15 cellular contexts compared by ENCODE assay signal in the genomic region with DNA sequence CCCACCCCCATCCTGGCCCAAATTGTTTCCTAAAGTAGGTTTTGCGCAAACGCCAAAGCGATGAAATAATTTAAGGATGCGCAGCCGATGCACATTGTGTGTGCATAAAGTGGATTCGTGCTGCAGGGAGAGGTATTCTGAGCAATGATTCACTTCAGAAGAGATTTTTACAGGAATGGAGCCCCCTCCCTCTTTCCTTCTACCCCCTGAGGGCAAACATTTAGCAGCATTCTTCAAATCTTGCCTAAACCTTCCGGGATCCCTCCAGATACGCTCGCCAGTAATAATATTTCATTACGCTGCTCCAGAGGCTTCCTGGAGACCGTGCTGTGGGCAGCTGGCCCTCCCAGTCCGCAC. TPM values are rescaled to one million over a fixed set of nuclear protein-coding genes. Genes with fewer than 3 reads are reported as not detected.
DNase-seq lines count a peak whose midpoint lies in the region; ATAC-seq and TF ChIP-seq lines count a peak whose summit lies in the region.
"Had no signal": no experiment of that assay in that cellular context is flagged by ENCODE, and none has a peak within 500 bp of the region (broad histone marks: within the 10 kb centered on the region; RNA-seq: fewer than 3 reads in every experiment).

No MANE protein-coding gene starts in this region.

- H3K36me3 ChIP-seq in heart right ventricle (no peaks in the 10 kb centered on the region), ectodermal cell (ENCODE audit: control insufficient read depth, insufficient read depth, low read length) (no peaks in the 10 kb centered on the region)
- H3K36me3 ChIP-seq: BLaER1 treated with 17β-estradiol and CSF1 and Interleukin-3, amounts not matched to agents 10 nM and 100 nM had no signal

- H3K4me1 Mint-ChIP-seq in nephron = peaks cover 56% of the 10 kb centered on the region
- H3K4me1 Mint-ChIP-seq in type B pancreatic cell (ENCODE audit: unreplicated experiment) = peaks cover 31% of the 10 kb centered on the region
- H3K4me1 Mint-ChIP-seq in activated T-helper 17 cell treated with anti-CD3 and anti-CD28 coated beads, Interleukin-2, amount 50 U/mL, for 72 hours = no peaks in the 10 kb centered on the region

- H3K27ac ChIP-seq in heart right ventricle (no peak overlapping the region), ectodermal cell (ENCODE audit: insufficient read depth, low read depth, low read length, poor library complexity, severe bottlenecking) (peak overlapping the region; percentile 58)
- H3K27ac ChIP-seq: BLaER1 treated with 17β-estradiol and CSF1 and Interleukin-3, amounts not matched to agents 10 nM and 100 nM had no signal

- H3K4me1 ChIP-seq in heart right ventricle = peaks cover 2 to 41% (median 26%) of the 10 kb centered on the region in 9 donors
- peaks cover 55% of the 10 kb centered on the region for H3K4me1 ChIP-seq in ectodermal cell (ENCODE audit: control insufficient read depth, insufficient read depth, low read length)
- H3K4me1 ChIP-seq: BLaER1 treated with 17β-estradiol and CSF1 and Interleukin-3, amounts not matched to agents 10 nM and 100 nM had no signal

- no peak for ATAC-seq in heart right ventricle
- ATAC-seq in Right ventricle myocardium inferior = no peak
- no peak for ATAC-seq in activated T-helper 17 cell treated with anti-CD3 and anti-CD28 coated beads, Interleukin-2, amount 50 U/mL, for 72 hours (replicated peaks)

- peaks cover 47 to 100% (median 100%) of the 10 kb centered on the region in 7 donors for H3K27me3 ChIP-seq in heart right ventricle
- H3K27me3 ChIP-seq in ectodermal cell (ENCODE audit: control insufficient read depth, insufficient read depth, low read length, poor library complexity, severe bottlenecking) = peaks cover 100% of the 10 kb centered on the region

- no peak for TF ChIP-seq CTCF in heart right ventricle (IDR thresholded peaks at IDR 0.05)
- TF ChIP-seq CTCF in nephron (IDR thresholded peaks at IDR 0.05; ENCODE audit: unreplicated experiment in 3 of 3) = no peak
- TF ChIP-seq CTCF in type B pancreatic cell (conservative IDR thresholded peaks at IDR 0.05) = no peak

- no peak for DNase-seq in heart right ventricle
- DNase-seq in Right ventricle myocardium inferior (ENCODE audit: missing footprints) = no peak
- no peak for DNase-seq in type B pancreatic cell (ENCODE audit: extremely low spot score, unreplicated experiment)
- DNase-seq in NOMO-1 (lab: John Stamatoyannopoulos, UW; ENCODE audit: unreplicated experiment in 2 of 2) = no peak
- no peak for DNase-seq in activated CD4-positive, CD25-positive, alpha-beta regulatory T cell (lab: John Stamatoyannopoulos, UW)
- DNase-seq: activated T-cell treated with anti-CD3 and anti-CD28 coated beads, Interleukin-2, amount 50 U/mL, for 1 hour; NCI-H187; T1000 had no signal

- intact Hi-C loops in heart right ventricle (cut with DNase I) (no loop called here), Right ventricle myocardium inferior (cut with DNase I) (no loop called here)

- H3K9me3 Mint-ChIP-seq in nephron = no peaks in the 10 kb centered on the region
- no peaks in the 10 kb centered on the region for H3K9me3 Mint-ChIP-seq in type B pancreatic cell
- no peaks in the 10 kb centered on the region for H3K9me3 Mint-ChIP-seq in activated T-helper 17 cell treated with anti-CD3 and anti-CD28 coated beads, Interleukin-2, amount 50 U/mL, for 72 hours

- H3K27me3 Mint-ChIP-seq in nephron (ENCODE audit: low read depth) (peaks cover 99% of the 10 kb centered on the region), type B pancreatic cell (peaks cover 95% of the 10 kb centered on the region)
- H3K27me3 Mint-ChIP-seq in activated T-helper 17 cell treated with anti-CD3 and anti-CD28 coated beads, Interleukin-2, amount 50 U/mL, for 72 hours = peaks cover 55% of the 10 kb centered on the region

- peak overlapping the region; percentile 89 to 94 (median 91) for H3K4me3 Mint-ChIP-seq in nephron
- H3K4me3 Mint-ChIP-seq in type B pancreatic cell = peak overlapping the region; percentile 89
- H3K4me3 Mint-ChIP-seq in activated T-helper 17 cell treated with anti-CD3 and anti-CD28 coated beads, Interleukin-2, amount 50 U/mL, for 72 hours = no peak overlapping the region

- H3K9me3 ChIP-seq in heart right ventricle = no peaks in the 10 kb centered on the region
- H3K9me3 ChIP-seq in ectodermal cell (ENCODE audit: control insufficient read depth, low read length) = no peaks in the 10 kb centered on the region

- no peaks in the 10 kb centered on the region for H3K36me3 Mint-ChIP-seq in nephron (ENCODE audit: low read depth)
- H3K36me3 Mint-ChIP-seq in type B pancreatic cell = peaks cover 10% of the 10 kb centered on the region
- H3K36me3 Mint-ChIP-seq in activated T-helper 17 cell treated with anti-CD3 and anti-CD28 coated beads, Interleukin-2, amount 50 U/mL, for 72 hours (ENCODE audit: low read depth) = no peaks in the 10 kb centered on the region

- H3K27ac Mint-ChIP-seq in nephron (peak overlapping the region; percentile 94 to 99 (median 98)), type B pancreatic cell (peak overlapping the region; percentile 76)
- H3K27ac Mint-ChIP-seq in activated T-helper 17 cell treated with anti-CD3 and anti-CD28 coated beads, Interleukin-2, amount 50 U/mL, for 72 hours = no peak overlapping the region

- 3% methylated on average over 12 of the region's 12 CpGs for WGBS in heart right ventricle, 2 donors
- WGBS in ectodermal cell, 2 experiments = 1% methylated on average over 12 of the region's 12 CpGs

- H3K4me3 ChIP-seq in heart right ventricle (peak overlapping the region in 8 of 10 donors; percentile 22 to 58 (median 30)), ectodermal cell (ENCODE audit: insufficient read depth, low read depth, low read length) (peak overlapping the region; percentile 57)
- H3K4me3 ChIP-seq: BLaER1 treated with 17β-estradiol and CSF1 and Interleukin-3, amounts not matched to agents 10 nM and 100 nM; lung had no signal

RNA-seq across cellular contexts. Expression of a gene that starts 14.6 kb away (rescaled TPM):
- total RNA-seq in heart right ventricle = not detected
- not detected for polyA plus RNA-seq in heart right ventricle
- not detected for total RNA-seq in Right ventricle myocardium inferior
- 9.1 TPM for polyA plus RNA-seq in ectodermal cell (2013, experiment 1 of 4)
- 9.3 TPM for polyA plus RNA-seq in ectodermal cell (2013, experiment 2 of 4)
- polyA plus RNA-seq in ectodermal cell (2013, experiment 3 of 4) = 10.2 TPM
- 14.1 TPM for polyA plus RNA-seq in ectodermal cell (2013, experiment 4 of 4)
- 40.2 TPM in 1 of 2 replicates, not detected in the other for total RNA-seq in type B pancreatic cell (ENCODE audit: low replicate concordance)
- total RNA-seq in activated T-helper 17 cell treated with anti-CD3 and anti-CD28 coated beads, Interleukin-2, amount 50 U/mL, for 72 hours = not detected
- total RNA-seq: bronchial epithelial cell, HT1080, lung had no signal
- polyA plus RNA-seq: lung had no signal

RNA-seq across cellular contexts. Expression of a gene that starts 17.5 kb away (rescaled TPM):
- total RNA-seq in heart right ventricle (not detected), Right ventricle myocardium inferior (not detected), type B pancreatic cell (ENCODE audit: low replicate concordance) (184 TPM in 1 of 2 replicates, not detected in the other)
- polyA plus RNA-seq in heart right ventricle = not detected
- 58.5 TPM for polyA plus RNA-seq in ectodermal cell (2013, experiment 1 of 4)
- 54.0 TPM for polyA plus RNA-seq in ectodermal cell (2013, experiment 2 of 4)
- polyA plus RNA-seq in ectodermal cell (2013, experiment 3 of 4) = 71.2 TPM
- polyA plus RNA-seq in ectodermal cell (2013, experiment 4 of 4) = 92.7 TPM
- total RNA-seq in activated T-helper 17 cell treated with anti-CD3 and anti-CD28 coated beads, Interleukin-2, amount 50 U/mL, for 72 hours = not detected
- total RNA-seq: bronchial epithelial cell, HT1080, lung had no signal
